ENCODE assay signal across 8 cellular contexts in genomic region chr5:140633081-140633471, GRCh38.
DNase-seq lines count a peak whose midpoint lies in the region; ATAC-seq lines count a peak whose summit lies in the region.

CD14 (minus strand) TSS chr5:140633175; CDS start chr5:140633071, 104 bp downstream.

- peak; percentile 10 for ATAC-seq in HG02885 (IDR thresholded peaks at IDR 0.05; ENCODE audit: poor library complexity, unreplicated experiment)
- no peak for ATAC-seq in HG02884 (IDR thresholded peaks at IDR 0.05; ENCODE audit: unreplicated experiment)

- DNase-seq in DMS53 treated with DMSO at 0.1 percent for 48 hours (lab: John Stamatoyannopoulos, UW; ENCODE audit: unreplicated experiment) (peak; percentile 39), foreskin melanocyte (peak; percentile 68), pons (ENCODE audit: low spot score) (peak; percentile 48), NCI-H1436 (lab: John Stamatoyannopoulos, UW) (no peak), COLO829 (ENCODE audit: low spot score) (no peak)
- peak; percentile 23 to 24 for DNase-seq in activated CD4-positive, alpha-beta T cell treated with anti-CD3 and anti-CD28 coated beads, Interleukin-2, amount 50 U/mL, for 48 hours

Comparison
In these comparisons a context has a peak if more than half of its experiments do, and no peak if none do; other contexts are left out.
1. DNase-seq: peak in DMS53 treated with DMSO at 0.1 percent for 48 hours (single experiment), activated CD4-positive, alpha-beta T cell treated with anti-CD3 and anti-CD28 coated beads, Interleukin-2, amount 50 U/mL, for 48 hours (2 of 2), foreskin melanocyte (single experiment) and pons (single experiment); none in NCI-H1436 (single experiment) and COLO829 (single experiment).